ENCODE assay signal across 8 cellular contexts in the genomic region with DNA sequence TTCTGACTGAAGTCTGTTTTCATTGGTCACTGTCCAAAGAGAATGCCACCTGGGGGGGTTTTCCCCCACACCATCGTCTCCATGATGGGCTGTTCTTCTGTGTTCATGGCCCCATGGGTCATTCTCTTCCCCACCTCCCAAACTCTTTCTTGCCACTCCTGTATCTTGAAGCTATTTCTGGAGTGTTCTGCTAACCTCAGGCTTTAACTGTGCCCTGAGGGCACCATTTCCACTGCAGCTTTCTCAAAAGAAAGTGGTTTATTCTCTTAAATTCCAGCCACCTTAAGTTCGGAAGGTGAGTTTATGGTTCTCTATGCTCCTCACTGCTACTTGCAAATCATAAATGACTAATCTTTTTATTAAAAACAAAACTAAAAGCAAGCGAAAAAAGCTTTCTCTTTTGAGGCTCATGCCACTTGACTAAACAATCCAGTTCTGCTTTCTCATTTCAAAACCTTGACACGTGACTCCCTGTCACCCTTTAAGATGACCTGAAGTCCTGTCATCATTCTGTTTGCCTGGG. TPM values are rescaled to one million over a fixed set of nuclear protein-coding genes. Genes with fewer than 3 reads are reported as not detected.
DNase-seq lines count a peak whose midpoint lies in the region; ATAC-seq lines count a peak whose summit lies in the region.

No MANE protein-coding gene starts in this region.

- in situ Hi-C loops in G401 (cut with HindIII; ENCODE audit: low sequenced_read_pairs), result no loop called here
- in situ Hi-C loops in ACHN (cut with HindIII; ENCODE audit: low pct_ligation_motif_present, low pct_unique_long_range_greater_than_20kb, low sequenced_read_pairs), result no loop called here

- peaks cover 0 to 3% (median 0%) of the 10 kb centered on the region in 3 donors for H3K9me3 ChIP-seq in skeletal muscle tissue (ENCODE audit: control insufficient read depth in 3 of 3, low read length in 3 of 3)

- no peaks in the 10 kb centered on the region for H3K36me3 ChIP-seq in skeletal muscle tissue (ENCODE audit: control insufficient read depth in 3 of 3, insufficient read depth in 3 of 3, low read length in 3 of 3)

- H3K27me3 ChIP-seq in skeletal muscle tissue (ENCODE audit: control insufficient read depth in 3 of 3, insufficient read depth in 3 of 3, low read length in 3 of 3), result no peaks in the 10 kb centered on the region

- ATAC-seq in Right ventricle myocardium superior (ENCODE audit: poor library complexity) (peak; percentile 45), left ventricle myocardium superior (no peak), HG02885 (IDR thresholded peaks at IDR 0.05; ENCODE audit: poor library complexity, unreplicated experiment) (peak; percentile 88)

- no peaks in the 10 kb centered on the region for H3K4me1 ChIP-seq in skeletal muscle tissue (ENCODE audit: control insufficient read depth in 3 of 3, insufficient read depth in 3 of 3, low read length in 3 of 3)

- no peak overlapping the region for H3K4me3 ChIP-seq in skeletal muscle tissue (ENCODE audit: low read length in 3 of 3)

- intact Hi-C loops in Right ventricle myocardium superior (cut with DNase I) (no loop called here), left ventricle myocardium superior (cut with micrococcal nuclease) (no loop called here)

- DNase-seq in Right ventricle myocardium superior (no peak), left ventricle myocardium superior (no peak), RPMI8226 (peak; percentile 72), kidney tubule cell (ENCODE audit: low spot score) (no peak), G401 (ENCODE audit: low spot score) (no peak), ACHN (no peak)

- no peak overlapping the region for H3K9ac ChIP-seq in skeletal muscle tissue (ENCODE audit: low read depth in 1 of 3, low read length in 3 of 3)

- peak overlapping the region; percentile 42 for H3K27ac ChIP-seq in skeletal muscle tissue (ENCODE audit: low read depth, low read length)

RNA-seq across cellular contexts. Expression of a gene that starts 7.4 kb away (rescaled TPM):
- total RNA-seq in Right ventricle myocardium superior, result 3.3 TPM
- 2.8 TPM for total RNA-seq in left ventricle myocardium superior
- 4.2 TPM for total RNA-seq in skeletal muscle tissue
- total RNA-seq in G401 (2014; rRNA removed; shearing (Covaris generic)), result not detected in 2 replicates
